ENCODE assay signal across 1 cellular context in genomic region chr9:97456841-97457240, GRCh38. TPM values are rescaled to one million over a fixed set of nuclear protein-coding genes. Genes with fewer than 3 reads are reported as not detected.
"Had no signal": no experiment of that assay in that cellular context is flagged by ENCODE, and none has a peak within 500 bp of the region (broad histone marks: within the 10 kb centered on the region; RNA-seq: fewer than 3 reads in every experiment).

No MANE protein-coding gene starts in this region.

RNA-seq across cellular contexts. Expression of gene TMOD1, which starts 44.6 kb away (rescaled TPM):
- total RNA-seq: bronchial epithelial cell had no signal
